ENCODE assay signal across 23 cellular contexts in the genomic region with DNA sequence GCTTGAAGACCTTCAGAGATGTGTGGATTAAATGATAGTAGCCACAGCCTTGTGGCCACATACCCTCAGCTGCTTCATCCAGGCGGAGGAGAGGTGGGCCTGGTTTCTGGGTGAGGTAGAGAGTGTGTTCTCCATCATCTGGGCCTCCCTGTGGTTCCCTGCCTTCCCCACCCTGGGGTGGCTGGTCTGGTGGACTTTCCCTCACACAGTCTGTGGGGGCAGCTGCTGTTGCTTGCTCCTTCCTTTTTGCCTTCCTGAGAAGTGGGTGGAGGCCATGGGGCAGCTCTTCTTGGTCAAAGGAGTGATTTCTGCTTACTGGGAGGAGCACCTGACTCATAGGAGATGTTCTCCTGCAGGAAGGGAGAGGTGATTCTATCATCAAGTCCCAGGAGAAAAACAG.
DNase-seq lines count a peak whose midpoint lies in the region; ATAC-seq and TF ChIP-seq lines count a peak whose summit lies in the region.
"Had no signal": no experiment of that assay in that cellular context is flagged by ENCODE, and none has a peak within 500 bp of the region (broad histone marks: within the 10 kb centered on the region; RNA-seq: fewer than 3 reads in every experiment).

No MANE protein-coding gene starts in this region.

- H3K4me3 ChIP-seq in fibroblast of mammary gland (ENCODE audit: control insufficient read depth, low read depth, low read length) = no peak overlapping the region
- H3K4me3 ChIP-seq: breast epithelium, K562, prostate gland, suprapubic skin had no signal

- peak overlapping the region; percentile 63 for H3K27ac Mint-ChIP-seq in stimulated activated memory B cell treated with anti-CD40 and anti-IgM and Interleukin-4, amounts not matched to agents 10 μg/mL and 1 μg/mL and 100 μg/mL, for 72 hours
- H3K27ac Mint-ChIP-seq: activated CD4-positive, alpha-beta T cell treated with anti-CD3 and anti-CD28 coated beads for 36 hours; activated naive CD8-positive, alpha-beta T cell had no signal

- H3K4me1 Mint-ChIP-seq in stimulated activated memory B cell treated with anti-CD40 and anti-IgM and Interleukin-4, amounts not matched to agents 10 μg/mL and 1 μg/mL and 100 μg/mL, for 72 hours = peaks cover 58% of the 10 kb centered on the region
- H3K4me1 Mint-ChIP-seq: activated CD4-positive, alpha-beta T cell treated with anti-CD3 and anti-CD28 coated beads for 36 hours had no signal

- H3K27me3 Mint-ChIP-seq in stimulated activated memory B cell treated with anti-CD40 and anti-IgM and Interleukin-4, amounts not matched to agents 10 μg/mL and 1 μg/mL and 100 μg/mL, for 72 hours = no peaks in the 10 kb centered on the region
- H3K27me3 Mint-ChIP-seq: activated CD4-positive, alpha-beta T cell treated with anti-CD3 and anti-CD28 coated beads for 36 hours; activated naive CD8-positive, alpha-beta T cell; naive B cell had no signal

- TF ChIP-seq CTCF in fibroblast of mammary gland (conservative IDR thresholded peaks at IDR 0.05; ENCODE audit: control insufficient read depth, insufficient read depth, low read depth, low read length) = no peak

- peak; percentile 59 for ATAC-seq in GM19463 (IDR thresholded peaks at IDR 0.05; ENCODE audit: unreplicated experiment)
- ATAC-seq in HG03442 (IDR thresholded peaks at IDR 0.05; ENCODE audit: unreplicated experiment) = peak; percentile 44
- ATAC-seq in stimulated activated memory B cell treated with anti-CD40 and anti-IgM and Interleukin-4, amounts not matched to agents 10 μg/mL and 1 μg/mL and 100 μg/mL, for 72 hours = peak; percentile 60
- ATAC-seq: activated CD4-positive, alpha-beta T cell treated with anti-CD3 and anti-CD28 coated beads for 36 hours; K562 had no signal

- H3K9me3 Mint-ChIP-seq in stimulated activated memory B cell treated with anti-CD40 and anti-IgM and Interleukin-4, amounts not matched to agents 10 μg/mL and 1 μg/mL and 100 μg/mL, for 72 hours = no peaks in the 10 kb centered on the region

- DNase-seq in fibroblast of mammary gland (ENCODE audit: low read depth) (peak; percentile 43), Ammon's horn (ENCODE audit: low spot score) (no peak), dermis blood vessel endothelial cell (no peak), activated gamma-delta T cell (lab: John Stamatoyannopoulos, UW) (no peak)
- DNase-seq: activated CD4-positive, alpha-beta T cell treated with anti-CD3 and anti-CD28 coated beads for 36 hours; C1 segment of cervical spinal cord; DMS 273 treated with DMSO at 0.1 percent for 48 hours; effector CD8-positive, alpha-beta T cell; naive B cell; NCI-H1048; NCI-H2081 treated with DMSO at 0.1 percent for 48 hours; NCI-H526 treated with DMSO at 0.1 percent for 48 hours; OCI-M1; stimulated activated CD4-positive, alpha-beta T cell treated with anti-CD3 and anti-CD28 coated beads, Interleukin-15, amount 100 ng/mL, for 24 hours; T-helper 9 cell had no signal

- no peak overlapping the region for H3K4me3 Mint-ChIP-seq in stimulated activated memory B cell treated with anti-CD40 and anti-IgM and Interleukin-4, amounts not matched to agents 10 μg/mL and 1 μg/mL and 100 μg/mL, for 72 hours
- H3K4me3 Mint-ChIP-seq: activated CD4-positive, alpha-beta T cell treated with anti-CD3 and anti-CD28 coated beads for 36 hours; activated naive CD8-positive, alpha-beta T cell had no signal

- H3K36me3 Mint-ChIP-seq in stimulated activated memory B cell treated with anti-CD40 and anti-IgM and Interleukin-4, amounts not matched to agents 10 μg/mL and 1 μg/mL and 100 μg/mL, for 72 hours = no peaks in the 10 kb centered on the region
- H3K36me3 Mint-ChIP-seq: naive B cell had no signal
